8 cellular contexts compared by ENCODE assay signal in the genomic region with DNA sequence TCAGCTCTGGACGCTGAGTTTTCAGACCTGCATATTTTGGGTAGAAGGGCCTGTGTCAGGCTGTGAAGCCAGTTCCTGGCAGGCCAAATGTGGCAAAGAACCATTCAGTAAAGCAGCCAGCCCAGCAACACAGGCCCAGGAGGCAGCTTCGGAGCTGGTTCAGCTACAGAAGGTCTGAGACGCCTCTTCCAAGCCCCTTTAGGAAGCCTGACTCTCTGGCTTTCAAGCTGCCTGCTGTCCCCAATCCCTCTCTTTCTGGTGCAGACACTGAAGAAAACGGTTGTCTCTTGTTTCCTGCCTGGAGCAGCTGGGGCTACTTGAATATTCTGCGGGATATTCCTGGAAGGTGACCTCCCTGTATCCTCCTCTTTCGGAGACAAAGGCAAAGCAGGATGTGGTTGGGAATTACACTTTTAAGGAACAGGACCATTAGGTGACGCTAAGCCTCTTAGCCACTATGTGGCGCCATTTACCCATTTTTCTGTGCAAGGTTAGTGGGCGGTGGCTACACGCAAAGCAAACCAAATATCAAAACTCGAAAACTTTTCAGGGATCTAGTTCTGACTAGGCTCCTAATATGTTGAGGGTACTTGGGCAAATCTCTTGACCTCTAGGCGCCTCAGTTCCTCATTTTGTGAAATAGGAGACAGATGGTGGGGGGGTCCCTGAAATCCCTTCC. TPM values are rescaled to one million over a fixed set of nuclear protein-coding genes. Genes with fewer than 3 reads are reported as not detected.
A peak's percentile ranks its signal among the peaks of the same experiment; 100 is the strongest.
DNase-seq lines count a peak whose midpoint lies in the region; ATAC-seq and TF ChIP-seq lines count a peak whose summit lies in the region.

No MANE protein-coding gene starts in this region.

- no peak for TF ChIP-seq POLR2A in erythroblast (IDR thresholded peaks at IDR 0.05; ENCODE audit: low read length)

- no peak overlapping the region for H3K27ac ChIP-seq in naive thymus-derived CD4-positive, alpha-beta T cell (ENCODE audit: low read depth, low read length)

- peaks cover 2 to 13% (median 5%) of the 10 kb centered on the region in 7 donors for H3K4me1 Mint-ChIP-seq in naive thymus-derived CD4-positive, alpha-beta T cell

- H3K9me3 Mint-ChIP-seq in naive thymus-derived CD4-positive, alpha-beta T cell: no peaks in the 10 kb centered on the region

- H3K9me3 ChIP-seq in naive thymus-derived CD4-positive, alpha-beta T cell (ENCODE audit: control insufficient read depth in 2 of 3, low read length in 3 of 3): no peaks in the 10 kb centered on the region

- POLR2A ChIA-PET in naive thymus-derived CD4-positive, alpha-beta T cell (lab: Charles Lee): no interaction called here

- H3K27me3 Mint-ChIP-seq in naive thymus-derived CD4-positive, alpha-beta T cell: no peaks in the 10 kb centered on the region

- ATAC-seq in GM19452 (IDR thresholded peaks at IDR 0.05; ENCODE audit: unreplicated experiment) (peak; percentile 88), HG03460 (IDR thresholded peaks at IDR 0.05; ENCODE audit: unreplicated experiment) (peak; percentile 87)
- peak; percentile 79 for ATAC-seq in naive thymus-derived CD4-positive, alpha-beta T cell

- DNase-seq in DMS 273 treated with DMSO at 0.1 percent for 48 hours (lab: John Stamatoyannopoulos, UW) (peak; percentile 41), NOMO-1 (lab: John Stamatoyannopoulos, UW; ENCODE audit: unreplicated experiment in 2 of 2) (peak; percentile 57 to 80), erythroblast (lab: John Stamatoyannopoulos, UW) (peak; percentile 61 to 75), ureter (ENCODE audit: low spot score) (peak; percentile 74)
- peak; percentile 59 for DNase-seq in activated CD8-positive, alpha-beta memory T cell treated with anti-CD3 and anti-CD28 coated beads, Interleukin-2, amount 50 U/mL, for 4 hours
- peak in 8 of 9 donors; percentile 33 to 72 (median 59) for DNase-seq in naive thymus-derived CD4-positive, alpha-beta T cell

- peak overlapping the region in 1 of 9 donors; percentile 62 for H3K27ac Mint-ChIP-seq in naive thymus-derived CD4-positive, alpha-beta T cell

- no peak overlapping the region for H3K4me3 ChIP-seq in naive thymus-derived CD4-positive, alpha-beta T cell (ENCODE audit: low read length)

- no peak overlapping the region for H3K4me3 Mint-ChIP-seq in naive thymus-derived CD4-positive, alpha-beta T cell

- H3K36me3 ChIP-seq in naive thymus-derived CD4-positive, alpha-beta T cell (ENCODE audit: control insufficient read depth in 2 of 3, insufficient read depth in 3 of 3, low read length in 3 of 3): no peaks in the 10 kb centered on the region

- H3K27me3 ChIP-seq in naive thymus-derived CD4-positive, alpha-beta T cell (ENCODE audit: control insufficient read depth in 2 of 2, insufficient read depth in 2 of 2, low read length in 2 of 2): no peaks in the 10 kb centered on the region

- no peaks in the 10 kb centered on the region for H3K36me3 Mint-ChIP-seq in naive thymus-derived CD4-positive, alpha-beta T cell

- peaks cover 5 to 7% of the 10 kb centered on the region in 2 donors for H3K4me1 ChIP-seq in naive thymus-derived CD4-positive, alpha-beta T cell (ENCODE audit: control insufficient read depth in 2 of 2, insufficient read depth in 2 of 2, low read length in 2 of 2)

- intact Hi-C loops in naive thymus-derived CD4-positive, alpha-beta T cell (cut with micrococcal nuclease): loop anchor here (1.0 to 10.0 kb wide), 6 partner anchors 405 to 1150 kb away; no protein-coding TSS in a partner anchor

- CTCF ChIA-PET in naive thymus-derived CD4-positive, alpha-beta T cell (lab: Charles Lee): interaction anchor here (0.9 to 1.5 kb wide), 7 partner anchors 15 to 1150 kb away, joined by 3 to 7 read pairs (median 3); no protein-coding TSS in a partner anchor

RNA-seq across cellular contexts. Expression of a gene that starts 47.2 kb away (rescaled TPM):
- 10 to 100 TPM; 37.2 to 48.9 (median 44.9) TPM for total RNA-seq in naive thymus-derived CD4-positive, alpha-beta T cell
- 10 to 100 TPM; 40.6 to 50.2 TPM for polyA plus RNA-seq in naive thymus-derived CD4-positive, alpha-beta T cell
- total RNA-seq in ureter: 41.1 TPM
